In the genomic region with DNA sequence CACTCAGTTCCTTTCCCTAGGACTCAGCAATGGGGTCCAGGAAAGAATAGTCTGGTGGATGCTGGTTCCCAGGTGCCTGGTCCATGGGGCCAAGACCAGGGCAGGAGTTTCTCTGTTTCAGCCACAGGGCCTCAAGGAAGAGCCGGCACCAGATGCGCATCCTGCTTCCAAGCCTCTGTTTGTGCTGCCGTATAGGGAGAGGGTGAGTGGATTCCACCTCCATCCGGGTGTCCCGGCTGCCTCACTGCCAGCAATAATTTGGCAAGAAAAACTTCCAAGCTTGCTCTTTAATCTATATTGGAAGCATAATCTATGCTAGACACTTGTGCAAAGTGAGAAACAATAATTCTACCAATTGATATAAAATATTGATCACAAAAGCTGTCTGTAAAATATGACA, we compare ENCODE assay signal across 27 cellular contexts.
"Had no signal": no experiment of that assay in that cellular context is flagged by ENCODE, and none has a peak within 500 bp of the region (broad histone marks: within the 10 kb centered on the region; RNA-seq: fewer than 3 reads in every experiment).

No MANE protein-coding gene starts in this region.

- H3K4me3 ChIP-seq: lower lobe of right lung, mucosa of descending colon, pancreas, prostate gland, right lobe of liver, smooth muscle cell, testis, thyroid gland, transverse colon, upper lobe of right lung had no signal

- H3K4me1 Mint-ChIP-seq: stimulated activated memory B cell treated with anti-CD40 and anti-IgM and Interleukin-4, amounts not matched to agents 10 μg/mL and 1 μg/mL and 100 μg/mL, for 72 hours; stimulated activated naive CD8-positive, alpha-beta T cell treated with anti-CD3 and anti-CD28 coated beads, Interleukin-15, amount 100 ng/mL, for 72 hours had no signal

- H3K4me3 Mint-ChIP-seq: naive thymus-derived CD4-positive, alpha-beta T cell; natural killer cell treated with Interleukin-12 subunit alpha and Interleukin-12 subunit beta and Interleukin-15 and Interleukin-18, amount 100 ng/mL, for 72 hours; neural crest cell; stimulated activated memory B cell treated with anti-CD40 and anti-IgM and Interleukin-4, amounts not matched to agents 10 μg/mL and 1 μg/mL and 100 μg/mL, for 72 hours; stimulated activated naive CD8-positive, alpha-beta T cell treated with anti-CD3 and anti-CD28 coated beads, Interleukin-15, amount 100 ng/mL, for 72 hours had no signal

- H3K36me3 ChIP-seq: lower lobe of right lung, pancreas, prostate gland, right lobe of liver, thyroid gland, transverse colon, upper lobe of right lung had no signal

- H3K9me3 ChIP-seq: lower lobe of right lung, mucosa of descending colon, pancreas, prostate gland, right lobe of liver, testis, thyroid gland, transverse colon had no signal

- H3K36me3 Mint-ChIP-seq: naive thymus-derived CD4-positive, alpha-beta T cell; natural killer cell treated with Interleukin-12 subunit alpha and Interleukin-12 subunit beta and Interleukin-15 and Interleukin-18, amount 100 ng/mL, for 72 hours; stimulated activated memory B cell treated with anti-CD40 and anti-IgM and Interleukin-4, amounts not matched to agents 10 μg/mL and 1 μg/mL and 100 μg/mL, for 72 hours had no signal

- H3K27ac ChIP-seq: lower lobe of right lung, pancreas, prostate gland, right lobe of liver, testis, thyroid gland, transverse colon, upper lobe of right lung had no signal

- H3K4me1 ChIP-seq: lower lobe of right lung, pancreas, right lobe of liver, testis, thyroid gland, transverse colon, upper lobe of right lung had no signal

- H3K27ac Mint-ChIP-seq: naive thymus-derived CD4-positive, alpha-beta T cell; natural killer cell treated with Interleukin-12 subunit alpha and Interleukin-12 subunit beta and Interleukin-15 and Interleukin-18, amount 100 ng/mL, for 72 hours; stimulated activated memory B cell treated with anti-CD40 and anti-IgM and Interleukin-4, amounts not matched to agents 10 μg/mL and 1 μg/mL and 100 μg/mL, for 72 hours; stimulated activated naive CD8-positive, alpha-beta T cell treated with anti-CD3 and anti-CD28 coated beads, Interleukin-15, amount 100 ng/mL, for 72 hours had no signal

- H3K27me3 ChIP-seq: pancreas, right lobe of liver, testis, thyroid gland, transverse colon, upper lobe of right lung had no signal

- FAIRE-seq: keratinocyte, pancreas, urothelium cell line had no signal

- H3K9me3 Mint-ChIP-seq: natural killer cell treated with Interleukin-12 subunit alpha and Interleukin-12 subunit beta and Interleukin-15 and Interleukin-18, amount 100 ng/mL, for 72 hours had no signal

- H3K27me3 Mint-ChIP-seq: naive thymus-derived CD4-positive, alpha-beta T cell; stimulated activated naive CD8-positive, alpha-beta T cell treated with anti-CD3 and anti-CD28 coated beads, Interleukin-15, amount 100 ng/mL, for 72 hours had no signal

- DNase-seq: hippocampal formation; lower lobe of right lung; mesendoderm; midbrain; mucosa of descending colon; naive thymus-derived CD4-positive, alpha-beta T cell; nucleus accumbens; pancreas; retina; right lobe of liver; stimulated activated CD4-positive, alpha-beta T cell treated with anti-CD3 and anti-CD28 coated beads, Interleukin-1b, Interleukin-23, amount 100 ng/mL, for 48 hours; stimulated activated CD4-positive, alpha-beta T cell treated with anti-CD3 and anti-CD28 coated beads, Interleukin-2, amount 100 ng/mL, for 48 hours; stimulated activated CD4-positive, alpha-beta T cell treated with anti-CD3 and anti-CD28 coated beads, Interleukin-4, amount 100 ng/mL, for 4 hours; stimulated activated CD8-positive, alpha-beta memory T cell treated with anti-CD3 and anti-CD28 coated beads, Interleukin-4, amount 100 ng/mL, for 48 hours; stimulated activated naive CD4-positive, alpha-beta T cell treated with Interleukin-2 at 50 U/mL for 16 hours; stimulated activated naive CD8-positive, alpha-beta T cell treated with anti-CD3 and anti-CD28 coated beads, Interleukin-15, amount 100 ng/mL, for 72 hours; testis; thyroid gland; transverse colon had no signal

- H3K4me2 ChIP-seq: smooth muscle cell had no signal

- ATAC-seq: lower lobe of right lung; mucosa of descending colon; naive thymus-derived CD4-positive, alpha-beta T cell; natural killer cell treated with Interleukin-12 subunit alpha and Interleukin-12 subunit beta and Interleukin-15 and Interleukin-18, amount 100 ng/mL, for 72 hours; right lobe of liver; stimulated activated memory B cell treated with anti-CD40 and anti-IgM and Interleukin-4, amounts not matched to agents 10 μg/mL and 1 μg/mL and 100 μg/mL, for 72 hours; stimulated activated naive CD8-positive, alpha-beta T cell treated with anti-CD3 and anti-CD28 coated beads, Interleukin-15, amount 100 ng/mL, for 72 hours; upper lobe of right lung had no signal
